ENCODE assay signal across 19 cellular contexts in genomic region chr21:44774972-44775371, GRCh38. TPM values are rescaled to one million over a fixed set of nuclear protein-coding genes. Genes with fewer than 3 reads are reported as not detected.
A peak's percentile ranks its signal among the peaks of the same experiment; 100 is the strongest.
DNase-seq lines count a peak whose midpoint lies in the region; ATAC-seq and TF ChIP-seq lines count a peak whose summit lies in the region.
"Had no signal": no experiment of that assay in that cellular context is flagged by ENCODE, and none has a peak within 500 bp of the region (broad histone marks: within the 10 kb centered on the region; RNA-seq: fewer than 3 reads in every experiment).

No MANE protein-coding gene starts in this region.

- H2BK5ac ChIP-seq in neuronal stem cell (ENCODE audit: low read length) = no peak overlapping the region

- H3K79me1 ChIP-seq in neuronal stem cell (ENCODE audit: low read depth, low read length) = peaks cover 2% of the 10 kb centered on the region

- H3K4me1 ChIP-seq in neuronal stem cell (ENCODE audit: control insufficient read depth in 2 of 2, insufficient read depth in 1 of 2, low read depth in 1 of 2, low read length in 2 of 2) = no peaks in the 10 kb centered on the region
- H3K4me1 ChIP-seq: A549, HAP-1 had no signal

- H3K9me3 Mint-ChIP-seq in glutamatergic neuron (ENCODE audit: unreplicated experiment) = peaks cover 8% of the 10 kb centered on the region
- no peaks in the 10 kb centered on the region for H3K9me3 Mint-ChIP-seq in activated CD4-positive, alpha-beta T cell treated with anti-CD3 and anti-CD28 coated beads for 36 hours (ENCODE audit: low read depth)
- H3K9me3 Mint-ChIP-seq: CD8-positive, alpha-beta memory T cell; GM23338 had no signal

- WGBS in neuronal stem cell (ENCODE audit: extremely low coverage in 2 of 2, insufficient read length in 2 of 2, insufficient replicate concordance in 1 of 2), 2 donors = no CpG with 5 or more reads among the region's 8 CpGs

- CTCF ChIA-PET in activated CD4-positive, alpha-beta T cell treated with anti-CD3 and anti-CD28 coated beads for 36 hours (lab: Charles Lee) = no interaction called here

- DNase-seq in glutamatergic neuron (no peak), neuronal stem cell (ENCODE audit: low spot score) (no peak), occipital lobe (lab: John Stamatoyannopoulos, UW) (no peak)
- no peak for DNase-seq in activated CD4-positive, alpha-beta T cell treated with anti-CD3 and anti-CD28 coated beads for 36 hours
- DNase-seq: BE2C; CD8-positive, alpha-beta memory T cell; MG63; NCI-H1417; NCI-H187; NCI-H446 treated with DMSO at 0.1 percent for 48 hours; NCI-H526 treated with DMSO at 0.1 percent for 48 hours; OCI-M1 had no signal

- H3K36me3 Mint-ChIP-seq in glutamatergic neuron (ENCODE audit: unreplicated experiment) = peaks cover 4% of the 10 kb centered on the region
- peaks cover 60% of the 10 kb centered on the region for H3K36me3 Mint-ChIP-seq in activated CD4-positive, alpha-beta T cell treated with anti-CD3 and anti-CD28 coated beads for 36 hours (ENCODE audit: low read depth)

- H3K4me3 Mint-ChIP-seq in glutamatergic neuron (ENCODE audit: unreplicated experiment) = no peak overlapping the region
- no peak overlapping the region for H3K4me3 Mint-ChIP-seq in activated CD4-positive, alpha-beta T cell treated with anti-CD3 and anti-CD28 coated beads for 36 hours
- H3K4me3 Mint-ChIP-seq: CD8-positive, alpha-beta memory T cell; GM23338 had no signal

- H3K4me2 ChIP-seq in neuronal stem cell (ENCODE audit: insufficient read depth, low read length, poor library complexity, severe bottlenecking) = no peak overlapping the region
- H3K4me2 ChIP-seq: A549, GM23338 had no signal

- H3K36me3 ChIP-seq in neuronal stem cell (replicated peaks in 1 of 2; ENCODE audit: control insufficient read depth in 2 of 2, insufficient read depth in 2 of 2, low read length in 2 of 2) = peaks cover 30 to 90% of the 10 kb centered on the region in 2 donors

- no peak overlapping the region for H2AK5ac ChIP-seq in neuronal stem cell (ENCODE audit: low read depth, low read length)

- intact Hi-C loops in activated CD4-positive, alpha-beta T cell treated with anti-CD3 and anti-CD28 coated beads for 36 hours (cut with DNase I, micrococcal nuclease) = no loop called here

- POLR2A ChIA-PET in activated CD4-positive, alpha-beta T cell treated with anti-CD3 and anti-CD28 coated beads for 36 hours (lab: Charles Lee) = no interaction called here

- H2BK15ac ChIP-seq in neuronal stem cell (ENCODE audit: low read length) = no peak overlapping the region

- H3K4me1 Mint-ChIP-seq in glutamatergic neuron (ENCODE audit: low read depth, unreplicated experiment) = peaks cover 55% of the 10 kb centered on the region
- peaks cover 3% of the 10 kb centered on the region for H3K4me1 Mint-ChIP-seq in activated CD4-positive, alpha-beta T cell treated with anti-CD3 and anti-CD28 coated beads for 36 hours
- H3K4me1 Mint-ChIP-seq: GM23338 had no signal

- H3K9me3 ChIP-seq in neuronal stem cell (replicated peaks in 1 of 2; ENCODE audit: control insufficient read depth in 2 of 2, insufficient read depth in 1 of 2, low read depth in 1 of 2, low read length in 2 of 2) = no peaks in the 10 kb centered on the region
- H3K9me3 ChIP-seq: A549, BE2C, HAP-1, MG63 had no signal

- no peak overlapping the region for H3K4me3 ChIP-seq in neuronal stem cell (ENCODE audit: low read length in 2 of 2)
- H3K4me3 ChIP-seq: A549, GM23338, HAP-1, MG63 had no signal

- H2BK12ac ChIP-seq in neuronal stem cell (ENCODE audit: low read length) = no peak overlapping the region

- H3K23ac ChIP-seq in neuronal stem cell (ENCODE audit: low read depth, low read length, poor library complexity) = peak overlapping the region; percentile 6

- H3K4ac ChIP-seq in neuronal stem cell (ENCODE audit: low read length) = no peak overlapping the region

- H4K8ac ChIP-seq in neuronal stem cell (ENCODE audit: low read depth, low read length) = no peak overlapping the region

- peaks cover 11% of the 10 kb centered on the region for H3K27me3 Mint-ChIP-seq in glutamatergic neuron (ENCODE audit: unreplicated experiment)
- H3K27me3 Mint-ChIP-seq in activated CD4-positive, alpha-beta T cell treated with anti-CD3 and anti-CD28 coated beads for 36 hours = no peaks in the 10 kb centered on the region
- H3K27me3 Mint-ChIP-seq: CD8-positive, alpha-beta memory T cell had no signal

- no peak overlapping the region for H2BK120ac ChIP-seq in neuronal stem cell (ENCODE audit: low read depth, low read length)

- H3K27ac ChIP-seq in C4-2B = peak overlapping the region; percentile 9; the same call in 1 of the 2 replicates
- peak overlapping the region; percentile 79 for H3K27ac ChIP-seq in VCaP
- no peak overlapping the region for H3K27ac ChIP-seq in neuronal stem cell (replicated peaks; ENCODE audit: low read length)
- H3K27ac ChIP-seq: A549 had no signal

- H3K27ac Mint-ChIP-seq in glutamatergic neuron (ENCODE audit: unreplicated experiment) = peak overlapping the region; percentile 55
- H3K27ac Mint-ChIP-seq in activated CD4-positive, alpha-beta T cell treated with anti-CD3 and anti-CD28 coated beads for 36 hours = no peak overlapping the region
- H3K27ac Mint-ChIP-seq: GM23338 had no signal

- H4K91ac ChIP-seq in neuronal stem cell (ENCODE audit: low read depth, low read length, poor library complexity) = no peak overlapping the region

- no peaks in the 10 kb centered on the region for H3K27me3 ChIP-seq in neuronal stem cell (ENCODE audit: control insufficient read depth in 3 of 3, insufficient read depth in 3 of 3, low read depth in 1 of 3, low read length in 3 of 3)
- H3K27me3 ChIP-seq: BE2C, MG63 had no signal

- no peak overlapping the region for H3K14ac ChIP-seq in neuronal stem cell (ENCODE audit: low read length)

- TF ChIP-seq CTCF in C4-2B (conservative IDR thresholded peaks at IDR 0.05) (no peak), VCaP (conservative IDR thresholded peaks at IDR 0.05) (no peak), glutamatergic neuron (IDR thresholded peaks at IDR 0.05; ENCODE audit: partially characterized antibody, unreplicated experiment) (no peak)

- ATAC-seq in HG03439 (IDR thresholded peaks at IDR 0.05; ENCODE audit: unreplicated experiment) = no peak
- no peak for ATAC-seq in activated CD4-positive, alpha-beta T cell treated with anti-CD3 and anti-CD28 coated beads for 36 hours
- ATAC-seq: A549, GM23338, Right ventricle myocardium inferior had no signal

- no peak overlapping the region for H2AFZ ChIP-seq in neuronal stem cell (ENCODE audit: low read length)
- H2AFZ ChIP-seq: GM23338 had no signal

- no peak overlapping the region for H3K18ac ChIP-seq in neuronal stem cell (ENCODE audit: low read length)

- H3K9ac ChIP-seq in neuronal stem cell (ENCODE audit: low read depth, low read length, poor library complexity) = no peak overlapping the region

RNA-seq across cellular contexts. Expression of gene UBE2G2, which starts 26.6 kb away (rescaled TPM):
- total RNA-seq in glutamatergic neuron (ENCODE audit: unreplicated experiment) (77.7 TPM), occipital lobe (61.8 TPM)
- polyA plus RNA-seq in neuronal stem cell (2013, experiment 1 of 2) = 48.4 TPM
- 50.1 TPM for polyA plus RNA-seq in neuronal stem cell (2013, experiment 2 of 2)
- 100 to 1,000 TPM; 103 to 121 TPM for total RNA-seq in activated CD4-positive, alpha-beta T cell treated with anti-CD3 and anti-CD28 coated beads for 36 hours

RNA-seq across cellular contexts. Expression of gene SUMO3, which starts 42.9 kb away (rescaled TPM):
- 63.5 TPM for total RNA-seq in glutamatergic neuron (ENCODE audit: unreplicated experiment)
- polyA plus RNA-seq in neuronal stem cell (2013, experiment 1 of 2) = 216 TPM
- polyA plus RNA-seq in neuronal stem cell (2013, experiment 2 of 2) = 212 TPM
- total RNA-seq in occipital lobe = 46.3 TPM
- total RNA-seq in activated CD4-positive, alpha-beta T cell treated with anti-CD3 and anti-CD28 coated beads for 36 hours = 10 to 100 TPM; 83.4 to 84.9 TPM
